ENCODE assay signal across 1 cellular context in genomic region chr10:71880425-71881306, GRCh38.
TF ChIP-seq lines count a peak whose summit lies in the region.

No MANE protein-coding gene starts in this region.

TF ChIP-seq in H1, 55 proteins besides CTCF, POLR2A, EP300 and RAD21:
- TF ChIP-seq KDM1A (IDR thresholded peaks at IDR 0.05; ENCODE audit: borderline replicate concordance, low read length) (no peak), POLR2AphosphoS5 (IDR thresholded peaks at IDR 0.05; ENCODE audit: low read depth, low read length) (no peak)
